In the genomic region with DNA sequence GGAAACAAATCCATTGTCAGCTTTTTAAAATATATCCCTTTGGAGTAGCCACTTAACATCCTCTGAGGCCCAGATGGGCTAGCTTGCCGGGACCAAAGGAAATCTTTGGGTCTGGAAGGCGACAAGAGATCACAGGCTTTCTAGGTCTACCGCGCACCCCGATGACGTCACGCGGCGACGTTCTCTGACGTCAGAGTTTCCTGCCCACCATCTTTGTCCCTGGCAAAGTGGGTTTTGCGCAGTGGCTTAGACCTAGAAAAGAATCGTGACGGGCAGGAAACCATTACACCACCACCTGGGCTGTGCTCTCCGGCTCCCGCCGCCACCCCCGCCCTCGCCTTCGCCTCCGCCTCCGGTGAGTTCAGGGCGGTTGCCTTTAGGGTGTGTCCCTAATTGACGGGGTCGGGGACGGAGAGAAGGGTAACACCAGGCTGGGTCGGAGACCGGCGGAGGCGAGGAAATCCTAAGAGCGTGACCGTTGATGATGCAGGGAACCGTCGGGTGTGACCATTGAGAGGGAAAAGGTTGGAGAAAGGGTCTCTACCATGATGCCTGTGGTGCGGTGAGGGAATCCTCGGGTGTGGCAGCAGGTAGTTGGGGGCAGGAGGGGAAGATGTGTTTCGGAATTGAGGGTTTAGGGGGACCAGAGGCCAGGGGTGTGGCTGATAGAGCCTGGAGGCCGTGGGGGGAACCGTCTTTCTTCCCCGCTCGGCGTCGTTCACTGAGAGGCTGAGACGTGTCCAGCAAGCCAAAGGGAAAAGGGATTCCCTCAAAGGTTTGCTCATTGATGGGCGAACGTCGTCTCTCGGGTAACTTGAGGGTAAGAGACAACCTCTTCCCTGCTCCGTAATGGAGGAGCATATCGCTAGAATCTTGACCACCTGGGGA, we compare ENCODE assay signal across 1 cellular context.
TF ChIP-seq lines count a peak whose summit lies in the region.

A gene (plus strand): TSS at position 249 of the 888 bp plus-strand sequence. CDS start 6,709 bp downstream, outside the sequence.

TF ChIP-seq in HepG2, 621 proteins besides CTCF, POLR2A, EP300 and RAD21 (continued from another document and continues in another):
- TF ChIP-seq, protein P1, sequence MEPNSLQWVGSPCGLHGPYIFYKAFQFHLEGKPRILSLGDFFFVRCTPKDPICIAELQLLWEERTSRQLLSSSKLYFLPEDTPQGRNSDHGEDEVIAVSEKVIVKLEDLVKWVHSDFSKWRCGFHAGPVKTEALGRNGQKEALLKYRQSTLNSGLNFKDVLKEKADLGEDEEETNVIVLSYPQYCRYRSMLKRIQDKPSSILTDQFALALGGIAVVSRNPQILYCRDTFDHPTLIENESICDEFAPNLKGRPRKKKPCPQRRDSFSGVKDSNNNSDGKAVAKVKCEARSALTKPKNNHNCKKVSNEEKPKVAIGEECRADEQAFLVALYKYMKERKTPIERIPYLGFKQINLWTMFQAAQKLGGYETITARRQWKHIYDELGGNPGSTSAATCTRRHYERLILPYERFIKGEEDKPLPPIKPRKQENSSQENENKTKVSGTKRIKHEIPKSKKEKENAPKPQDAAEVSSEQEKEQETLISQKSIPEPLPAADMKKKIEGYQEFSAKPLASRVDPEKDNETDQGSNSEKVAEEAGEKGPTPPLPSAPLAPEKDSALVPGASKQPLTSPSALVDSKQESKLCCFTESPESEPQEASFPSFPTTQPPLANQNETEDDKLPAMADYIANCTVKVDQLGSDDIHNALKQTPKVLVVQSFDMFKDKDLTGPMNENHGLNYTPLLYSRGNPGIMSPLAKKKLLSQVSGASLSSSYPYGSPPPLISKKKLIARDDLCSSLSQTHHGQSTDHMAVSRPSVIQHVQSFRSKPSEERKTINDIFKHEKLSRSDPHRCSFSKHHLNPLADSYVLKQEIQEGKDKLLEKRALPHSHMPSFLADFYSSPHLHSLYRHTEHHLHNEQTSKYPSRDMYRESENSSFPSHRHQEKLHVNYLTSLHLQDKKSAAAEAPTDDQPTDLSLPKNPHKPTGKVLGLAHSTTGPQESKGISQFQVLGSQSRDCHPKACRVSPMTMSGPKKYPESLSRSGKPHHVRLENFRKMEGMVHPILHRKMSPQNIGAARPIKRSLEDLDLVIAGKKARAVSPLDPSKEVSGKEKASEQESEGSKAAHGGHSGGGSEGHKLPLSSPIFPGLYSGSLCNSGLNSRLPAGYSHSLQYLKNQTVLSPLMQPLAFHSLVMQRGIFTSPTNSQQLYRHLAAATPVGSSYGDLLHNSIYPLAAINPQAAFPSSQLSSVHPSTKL (CRISPR knock-in tag; IDR thresholded peaks at IDR 0.05): peak; percentile 72
- TF ChIP-seq, protein P2, sequence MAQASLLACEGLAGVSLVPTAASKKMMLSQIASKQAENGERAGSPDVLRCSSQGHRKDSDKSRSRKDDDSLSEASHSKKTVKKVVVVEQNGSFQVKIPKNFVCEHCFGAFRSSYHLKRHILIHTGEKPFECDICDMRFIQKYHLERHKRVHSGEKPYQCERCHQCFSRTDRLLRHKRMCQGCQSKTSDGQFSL (CRISPR knock-in tag; IDR thresholded peaks at IDR 0.05): no peak
- peak; percentile 90 for TF ChIP-seq CBX1 (IDR thresholded peaks at IDR 0.05; ENCODE audit: low read depth)
- 0 out of 2 replicates have a peak, but pooled peaks have one; percentile 56 for TF ChIP-seq ARHGAP35 (CRISPR knock-in tag; IDR thresholded peaks at IDR 0.05; ENCODE audit: borderline replicate concordance)
- TF ChIP-seq, protein P3, sequence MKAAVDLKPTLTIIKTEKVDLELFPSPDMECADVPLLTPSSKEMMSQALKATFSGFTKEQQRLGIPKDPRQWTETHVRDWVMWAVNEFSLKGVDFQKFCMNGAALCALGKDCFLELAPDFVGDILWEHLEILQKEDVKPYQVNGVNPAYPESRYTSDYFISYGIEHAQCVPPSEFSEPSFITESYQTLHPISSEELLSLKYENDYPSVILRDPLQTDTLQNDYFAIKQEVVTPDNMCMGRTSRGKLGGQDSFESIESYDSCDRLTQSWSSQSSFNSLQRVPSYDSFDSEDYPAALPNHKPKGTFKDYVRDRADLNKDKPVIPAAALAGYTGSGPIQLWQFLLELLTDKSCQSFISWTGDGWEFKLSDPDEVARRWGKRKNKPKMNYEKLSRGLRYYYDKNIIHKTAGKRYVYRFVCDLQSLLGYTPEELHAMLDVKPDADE (CRISPR knock-in tag; IDR thresholded peaks at IDR 0.05): no peak
- TF ChIP-seq, protein P4, sequence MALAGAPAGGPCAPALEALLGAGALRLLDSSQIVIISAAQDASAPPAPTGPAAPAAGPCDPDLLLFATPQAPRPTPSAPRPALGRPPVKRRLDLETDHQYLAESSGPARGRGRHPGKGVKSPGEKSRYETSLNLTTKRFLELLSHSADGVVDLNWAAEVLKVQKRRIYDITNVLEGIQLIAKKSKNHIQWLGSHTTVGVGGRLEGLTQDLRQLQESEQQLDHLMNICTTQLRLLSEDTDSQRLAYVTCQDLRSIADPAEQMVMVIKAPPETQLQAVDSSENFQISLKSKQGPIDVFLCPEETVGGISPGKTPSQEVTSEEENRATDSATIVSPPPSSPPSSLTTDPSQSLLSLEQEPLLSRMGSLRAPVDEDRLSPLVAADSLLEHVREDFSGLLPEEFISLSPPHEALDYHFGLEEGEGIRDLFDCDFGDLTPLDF (CRISPR knock-in tag; IDR thresholded peaks at IDR 0.05): no peak
- TF ChIP-seq, protein P5, sequence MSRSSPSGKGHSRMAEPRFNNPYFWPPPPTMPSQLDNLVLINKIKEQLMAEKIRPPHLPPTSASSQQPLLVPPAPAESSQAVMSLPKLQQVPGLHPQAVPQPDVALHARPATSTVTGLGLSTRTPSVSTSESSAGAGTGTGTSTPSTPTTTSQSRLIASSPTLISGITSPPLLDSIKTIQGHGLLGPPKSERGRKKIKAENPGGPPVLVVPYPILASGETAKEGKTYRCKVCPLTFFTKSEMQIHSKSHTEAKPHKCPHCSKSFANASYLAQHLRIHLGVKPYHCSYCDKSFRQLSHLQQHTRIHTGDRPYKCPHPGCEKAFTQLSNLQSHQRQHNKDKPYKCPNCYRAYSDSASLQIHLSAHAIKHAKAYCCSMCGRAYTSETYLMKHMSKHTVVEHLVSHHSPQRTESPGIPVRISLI (CRISPR knock-in tag; IDR thresholded peaks at IDR 0.05; ENCODE audit: borderline replicate concordance): peak; percentile 14; the same call in 1 of the 2 replicates
- 0 out of 2 replicates have a peak, but pooled peaks have one; percentile 13 for TF ChIP-seq BORCS8-MEF2B (CRISPR knock-in tag; IDR thresholded peaks at IDR 0.05)
- TF ChIP-seq, protein P6, sequence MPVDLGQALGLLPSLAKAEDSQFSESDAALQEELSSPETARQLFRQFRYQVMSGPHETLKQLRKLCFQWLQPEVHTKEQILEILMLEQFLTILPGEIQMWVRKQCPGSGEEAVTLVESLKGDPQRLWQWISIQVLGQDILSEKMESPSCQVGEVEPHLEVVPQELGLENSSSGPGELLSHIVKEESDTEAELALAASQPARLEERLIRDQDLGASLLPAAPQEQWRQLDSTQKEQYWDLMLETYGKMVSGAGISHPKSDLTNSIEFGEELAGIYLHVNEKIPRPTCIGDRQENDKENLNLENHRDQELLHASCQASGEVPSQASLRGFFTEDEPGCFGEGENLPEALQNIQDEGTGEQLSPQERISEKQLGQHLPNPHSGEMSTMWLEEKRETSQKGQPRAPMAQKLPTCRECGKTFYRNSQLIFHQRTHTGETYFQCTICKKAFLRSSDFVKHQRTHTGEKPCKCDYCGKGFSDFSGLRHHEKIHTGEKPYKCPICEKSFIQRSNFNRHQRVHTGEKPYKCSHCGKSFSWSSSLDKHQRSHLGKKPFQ (CRISPR knock-in tag; IDR thresholded peaks at IDR 0.05; ENCODE audit: insufficient replicate concordance): no peak
- TF ChIP-seq DR1 (CRISPR knock-in tag; IDR thresholded peaks at IDR 0.05): no peak; the same call in 1 of the 2 replicates
- TF ChIP-seq ZFP36L2 (CRISPR knock-in tag; IDR thresholded peaks at IDR 0.05): no peak
- TF ChIP-seq, protein P7, sequence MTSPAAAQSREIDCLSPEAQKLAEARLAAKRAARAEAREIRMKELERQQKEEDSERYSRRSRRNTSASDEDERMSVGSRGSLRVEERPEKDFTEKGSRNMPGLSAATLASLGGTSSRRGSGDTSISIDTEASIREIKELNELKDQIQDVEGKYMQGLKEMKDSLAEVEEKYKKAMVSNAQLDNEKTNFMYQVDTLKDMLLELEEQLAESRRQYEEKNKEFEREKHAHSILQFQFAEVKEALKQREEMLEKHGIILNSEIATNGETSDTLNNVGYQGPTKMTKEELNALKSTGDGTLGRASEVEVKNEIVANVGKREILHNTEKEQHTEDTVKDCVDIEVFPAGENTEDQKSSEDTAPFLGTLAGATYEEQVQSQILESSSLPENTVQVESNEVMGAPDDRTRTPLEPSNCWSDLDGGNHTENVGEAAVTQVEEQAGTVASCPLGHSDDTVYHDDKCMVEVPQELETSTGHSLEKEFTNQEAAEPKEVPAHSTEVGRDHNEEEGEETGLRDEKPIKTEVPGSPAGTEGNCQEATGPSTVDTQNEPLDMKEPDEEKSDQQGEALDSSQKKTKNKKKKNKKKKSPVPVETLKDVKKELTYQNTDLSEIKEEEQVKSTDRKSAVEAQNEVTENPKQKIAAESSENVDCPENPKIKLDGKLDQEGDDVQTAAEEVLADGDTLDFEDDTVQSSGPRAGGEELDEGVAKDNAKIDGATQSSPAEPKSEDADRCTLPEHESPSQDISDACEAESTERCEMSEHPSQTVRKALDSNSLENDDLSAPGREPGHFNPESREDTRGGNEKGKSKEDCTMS (CRISPR knock-in tag; conservative IDR thresholded peaks at IDR 0.05): no peak
- TF ChIP-seq TBX3 (IDR thresholded peaks at IDR 0.05; ENCODE audit: borderline replicate concordance): no peak
- TF ChIP-seq MZF1 (CRISPR knock-in tag; IDR thresholded peaks at IDR 0.05; ENCODE audit: borderline replicate concordance): no peak; the same call in 1 of the 2 replicates
- TF ChIP-seq CENPX (CRISPR knock-in tag; IDR thresholded peaks at IDR 0.05): no peak
- 0 out of 2 replicates have a peak, but pooled peaks have one; percentile 53 for TF ChIP-seq ZNF256 (CRISPR knock-in tag; conservative IDR thresholded peaks at IDR 0.05)
- TF ChIP-seq ZNF552 (CRISPR knock-in tag; IDR thresholded peaks at IDR 0.05; ENCODE audit: borderline replicate concordance): no peak
- TF ChIP-seq GABPB1 (CRISPR knock-in tag; IDR thresholded peaks at IDR 0.05): peak; percentile 95
- TF ChIP-seq, protein P8, sequence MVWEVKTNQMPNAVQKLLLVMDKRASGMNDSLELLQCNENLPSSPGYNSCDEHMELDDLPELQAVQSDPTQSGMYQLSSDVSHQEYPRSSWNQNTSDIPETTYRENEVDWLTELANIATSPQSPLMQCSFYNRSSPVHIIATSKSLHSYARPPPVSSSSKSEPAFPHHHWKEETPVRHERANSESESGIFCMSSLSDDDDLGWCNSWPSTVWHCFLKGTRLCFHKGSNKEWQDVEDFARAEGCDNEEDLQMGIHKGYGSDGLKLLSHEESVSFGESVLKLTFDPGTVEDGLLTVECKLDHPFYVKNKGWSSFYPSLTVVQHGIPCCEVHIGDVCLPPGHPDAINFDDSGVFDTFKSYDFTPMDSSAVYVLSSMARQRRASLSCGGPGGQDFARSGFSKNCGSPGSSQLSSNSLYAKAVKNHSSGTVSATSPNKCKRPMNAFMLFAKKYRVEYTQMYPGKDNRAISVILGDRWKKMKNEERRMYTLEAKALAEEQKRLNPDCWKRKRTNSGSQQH (CRISPR knock-in tag; IDR thresholded peaks at IDR 0.05; ENCODE audit: low read depth): no peak; the same call in 1 of the 2 replicates
- TF ChIP-seq ZFP82 (CRISPR knock-in tag; IDR thresholded peaks at IDR 0.05; ENCODE audit: borderline replicate concordance): no peak
- no peak for TF ChIP-seq MEIS2 (CRISPR knock-in tag; IDR thresholded peaks at IDR 0.05)
- TF ChIP-seq, protein P9, sequence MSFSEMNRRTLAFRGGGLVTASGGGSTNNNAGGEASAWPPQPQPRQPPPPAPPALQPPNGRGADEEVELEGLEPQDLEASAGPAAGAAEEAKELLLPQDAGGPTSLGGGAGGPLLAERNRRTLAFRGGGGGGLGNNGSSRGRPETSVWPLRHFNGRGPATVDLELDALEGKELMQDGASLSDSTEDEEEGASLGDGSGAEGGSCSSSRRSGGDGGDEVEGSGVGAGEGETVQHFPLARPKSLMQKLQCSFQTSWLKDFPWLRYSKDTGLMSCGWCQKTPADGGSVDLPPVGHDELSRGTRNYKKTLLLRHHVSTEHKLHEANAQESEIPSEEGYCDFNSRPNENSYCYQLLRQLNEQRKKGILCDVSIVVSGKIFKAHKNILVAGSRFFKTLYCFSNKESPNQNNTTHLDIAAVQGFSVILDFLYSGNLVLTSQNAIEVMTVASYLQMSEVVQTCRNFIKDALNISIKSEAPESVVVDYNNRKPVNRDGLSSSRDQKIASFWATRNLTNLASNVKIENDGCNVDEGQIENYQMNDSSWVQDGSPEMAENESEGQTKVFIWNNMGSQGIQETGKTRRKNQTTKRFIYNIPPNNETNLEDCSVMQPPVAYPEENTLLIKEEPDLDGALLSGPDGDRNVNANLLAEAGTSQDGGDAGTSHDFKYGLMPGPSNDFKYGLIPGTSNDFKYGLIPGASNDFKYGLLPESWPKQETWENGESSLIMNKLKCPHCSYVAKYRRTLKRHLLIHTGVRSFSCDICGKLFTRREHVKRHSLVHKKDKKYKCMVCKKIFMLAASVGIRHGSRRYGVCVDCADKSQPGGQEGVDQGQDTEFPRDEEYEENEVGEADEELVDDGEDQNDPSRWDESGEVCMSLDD (CRISPR knock-in tag; IDR thresholded peaks at IDR 0.05; ENCODE audit: borderline replicate concordance): no peak
- peak; percentile 88 for TF ChIP-seq PHF8 (CRISPR knock-in tag; IDR thresholded peaks at IDR 0.05)
- TF ChIP-seq TCF7 (IDR thresholded peaks at IDR 0.05; ENCODE audit: low read depth): peak; percentile 26; the same call in 1 of the 2 replicates
- TF ChIP-seq NFE2 (CRISPR knock-in tag; IDR thresholded peaks at IDR 0.05): no peak
- no peak for TF ChIP-seq JDP2 (CRISPR knock-in tag; IDR thresholded peaks at IDR 0.05; ENCODE audit: borderline replicate concordance)
- TF ChIP-seq, protein P10, sequence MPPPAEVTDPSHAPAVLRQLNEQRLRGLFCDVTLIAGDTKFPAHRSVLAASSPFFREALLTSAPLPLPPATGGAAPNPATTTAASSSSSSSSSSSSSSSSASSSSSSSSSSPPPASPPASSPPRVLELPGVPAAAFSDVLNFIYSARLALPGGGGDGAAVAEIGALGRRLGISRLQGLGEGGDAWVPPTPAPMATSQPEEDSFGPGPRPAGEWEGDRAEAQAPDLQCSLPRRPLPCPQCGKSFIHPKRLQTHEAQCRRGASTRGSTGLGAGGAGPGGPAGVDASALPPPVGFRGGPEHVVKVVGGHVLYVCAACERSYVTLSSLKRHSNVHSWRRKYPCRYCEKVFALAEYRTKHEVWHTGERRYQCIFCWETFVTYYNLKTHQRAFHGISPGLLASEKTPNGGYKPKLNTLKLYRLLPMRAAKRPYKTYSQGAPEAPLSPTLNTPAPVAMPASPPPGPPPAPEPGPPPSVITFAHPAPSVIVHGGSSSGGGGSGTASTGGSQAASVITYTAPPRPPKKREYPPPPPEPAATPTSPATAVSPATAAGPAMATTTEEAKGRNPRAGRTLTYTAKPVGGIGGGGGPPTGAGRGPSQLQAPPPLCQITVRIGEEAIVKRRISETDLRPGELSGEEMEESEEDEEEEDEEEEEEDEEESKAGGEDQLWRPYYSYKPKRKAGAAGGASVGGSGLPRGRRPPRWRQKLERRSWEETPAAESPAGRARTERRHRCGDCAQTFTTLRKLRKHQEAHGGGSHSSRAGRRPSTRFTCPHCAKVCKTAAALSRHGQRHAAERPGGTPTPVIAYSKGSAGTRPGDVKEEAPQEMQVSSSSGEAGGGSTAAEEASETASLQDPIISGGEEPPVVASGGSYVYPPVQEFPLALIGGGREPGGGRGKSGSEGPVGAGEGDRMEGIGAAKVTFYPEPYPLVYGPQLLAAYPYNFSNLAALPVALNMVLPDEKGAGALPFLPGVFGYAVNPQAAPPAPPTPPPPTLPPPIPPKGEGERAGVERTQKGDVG (CRISPR knock-in tag; IDR thresholded peaks at IDR 0.05; ENCODE audit: borderline replicate concordance): peak; percentile 76; the same call in 1 of the 2 replicates
- peak; percentile 52 for TF ChIP-seq HNRNPLL (IDR thresholded peaks at IDR 0.05; ENCODE audit: low read depth, low read length, poor library complexity, severe bottlenecking)
- TF ChIP-seq KDM4B (CRISPR knock-in tag; IDR thresholded peaks at IDR 0.05): 0 out of 2 replicates have a peak, but pooled peaks have one; percentile 36
- TF ChIP-seq ZFYVE20 (CRISPR knock-in tag; IDR thresholded peaks at IDR 0.05; ENCODE audit: borderline replicate concordance, low read depth): no peak
- peak; percentile 89 for TF ChIP-seq RFX5 (IDR thresholded peaks at IDR 0.05; ENCODE audit: low read depth, low read length)
